Comparison of ENCODE assay signal across 10 cellular contexts in the genomic region with DNA sequence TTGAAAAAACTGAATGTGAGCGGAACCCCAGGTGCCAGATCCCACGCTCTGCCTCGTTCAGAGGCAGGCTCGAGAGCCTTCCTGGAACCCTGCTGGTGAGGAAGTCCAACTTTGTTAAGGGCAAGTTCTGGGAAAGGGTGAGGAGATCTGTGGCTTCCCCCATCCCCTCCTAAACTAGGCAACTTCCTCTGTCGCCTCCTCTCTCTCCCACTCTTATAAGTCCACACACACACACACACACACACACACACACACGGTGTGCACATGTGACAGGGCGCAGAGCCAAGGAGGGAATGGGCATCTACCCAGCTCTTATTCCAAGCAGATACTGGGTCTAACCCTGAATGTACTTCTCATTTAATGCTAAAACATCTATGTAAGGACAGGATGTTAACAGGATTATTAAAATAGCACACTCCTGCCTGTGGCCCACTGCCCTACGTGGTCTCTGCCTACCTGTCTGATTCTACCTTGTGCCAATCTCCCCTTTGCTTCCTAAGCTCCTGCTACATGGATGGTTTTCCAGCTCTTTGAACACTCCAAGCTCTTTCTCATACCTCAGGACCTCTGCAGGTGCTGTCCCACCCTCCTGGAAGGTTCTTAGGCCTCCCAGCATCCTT.
DNase-seq lines count a peak whose midpoint lies in the region; ATAC-seq and TF ChIP-seq lines count a peak whose summit lies in the region.
"Had no signal": no experiment of that assay in that cellular context is flagged by ENCODE, and none has a peak within 500 bp of the region (broad histone marks: within the 10 kb centered on the region; RNA-seq: fewer than 3 reads in every experiment).

No MANE protein-coding gene starts in this region.

- POLR2A ChIA-PET in HEK293 (lab: Yijun Ruan, JAX) (no interaction called here), OCI-LY7 (lab: Charles Lee) (interaction anchor here (0.6 to 0.7 kb wide), 2 partner anchors 17 to 121 kb away, joined by 3 to 4 read pairs; no protein-coding TSS in a partner anchor)

- DNase-seq in Ammon's horn (ENCODE audit: low spot score) (peak; percentile 49), memory B cell (ENCODE audit: low spot score in 2 of 2) (no peak), DMS53 (lab: John Stamatoyannopoulos, UW) (no peak), OCI-LY7 (ENCODE audit: low spot score) (no peak), retina (no peak)
- no peak for DNase-seq in activated naive CD8-positive, alpha-beta T cell treated with anti-CD3 and anti-CD28 coated beads, Interleukin-2, amount 50 U/mL, for 24 hours
- DNase-seq: occipital lobe had no signal

- TF ChIP-seq CTCF in HEK293 (tag by site-specific recombination; IDR thresholded peaks at IDR 0.05): no peak
- TF ChIP-seq CTCF in OCI-LY7 (conservative IDR thresholded peaks at IDR 0.05; ENCODE audit: low read length): no peak

- H3K27ac Mint-ChIP-seq in activated naive CD8-positive, alpha-beta T cell treated with anti-CD3 and anti-CD28 coated beads, Interleukin-2, amount 50 U/mL, for 24 hours: peak overlapping the region; percentile 61
- H3K27ac Mint-ChIP-seq in memory B cell: peak overlapping the region; percentile 72

- H3K36me3 ChIP-seq in HEK293 (ENCODE audit: control insufficient read depth in 2 of 2, insufficient read depth in 1 of 2, low read length in 2 of 2) (peaks cover 0 to 7% of the 10 kb centered on the region in 2 experiments; a peak in 2 of 3 replicates), OCI-LY7 (ENCODE audit: insufficient read depth, low read length) (peaks cover 73% of the 10 kb centered on the region)

- CTCF ChIA-PET in HEK293 (lab: Yijun Ruan, JAX) (interaction anchor here (0.6 to 1.1 kb wide), 3 partner anchors 9 to 618 kb away, joined by 3 to 5 read pairs (median 3); no protein-coding TSS in a partner anchor), OCI-LY7 (lab: Charles Lee; ENCODE audit: unreplicated experiment) (interaction anchor here (0.6 kb wide), 1 partner anchor 647 kb away, joined by 3 read pairs; no protein-coding TSS in a partner anchor)

- no peak overlapping the region for H2AFZ ChIP-seq in OCI-LY7 (ENCODE audit: low read length)
- H2AFZ ChIP-seq: hepatocyte had no signal

- no TSS peak for BruUV-seq in OCI-LY7 (replicated peaks; lab: Mats Ljungman, UMichigan)

- H3K27ac ChIP-seq in HEK293 (ENCODE audit: extremely low read depth, low read depth, low read length) (no peak overlapping the region), OCI-LY7 (ENCODE audit: low read depth, low read length, poor library complexity, severe bottlenecking) (no peak overlapping the region)
- H3K27ac ChIP-seq: hepatocyte had no signal

- peaks cover 57% of the 10 kb centered on the region for H3K36me3 Mint-ChIP-seq in activated naive CD8-positive, alpha-beta T cell treated with anti-CD3 and anti-CD28 coated beads, Interleukin-2, amount 50 U/mL, for 24 hours (ENCODE audit: low read depth)
- peaks cover 37% of the 10 kb centered on the region for H3K36me3 Mint-ChIP-seq in memory B cell

- no peak overlapping the region for H3K4me2 ChIP-seq in OCI-LY7 (ENCODE audit: low read length)
- H3K4me2 ChIP-seq: hepatocyte had no signal

- no peaks in the 10 kb centered on the region for H3K9me2 ChIP-seq in OCI-LY7 (ENCODE audit: insufficient read depth, low read length)

- H3K27me3 Mint-ChIP-seq in activated naive CD8-positive, alpha-beta T cell treated with anti-CD3 and anti-CD28 coated beads, Interleukin-2, amount 50 U/mL, for 24 hours: no peaks in the 10 kb centered on the region
- H3K27me3 Mint-ChIP-seq in memory B cell: no peaks in the 10 kb centered on the region

- no peaks in the 10 kb centered on the region for H4K20me1 ChIP-seq in OCI-LY7 (ENCODE audit: insufficient read depth, low read length)

- H3K9me3 Mint-ChIP-seq in activated naive CD8-positive, alpha-beta T cell treated with anti-CD3 and anti-CD28 coated beads, Interleukin-2, amount 50 U/mL, for 24 hours: no peaks in the 10 kb centered on the region
- H3K9me3 Mint-ChIP-seq in memory B cell: no peaks in the 10 kb centered on the region

- H3K4me1 ChIP-seq in HEK293 (ENCODE audit: control insufficient read depth, insufficient read depth, low read length) (no peaks in the 10 kb centered on the region), OCI-LY7 (ENCODE audit: insufficient read depth, low read length, poor library complexity, severe bottlenecking) (no peaks in the 10 kb centered on the region)

- no peaks in the 10 kb centered on the region for H3K79me2 ChIP-seq in OCI-LY7 (ENCODE audit: insufficient read depth, low read depth, low read length)
- H3K79me2 ChIP-seq: hepatocyte had no signal

- peaks cover 17% of the 10 kb centered on the region for H3K4me1 Mint-ChIP-seq in activated naive CD8-positive, alpha-beta T cell treated with anti-CD3 and anti-CD28 coated beads, Interleukin-2, amount 50 U/mL, for 24 hours
- H3K4me1 Mint-ChIP-seq in memory B cell: no peaks in the 10 kb centered on the region

- H3K9me3 ChIP-seq in HEK293 (ENCODE audit: control insufficient read depth, insufficient read depth, low read depth, low read length): no peaks in the 10 kb centered on the region
- no peaks in the 10 kb centered on the region for H3K9me3 ChIP-seq in OCI-LY7 (ENCODE audit: low read length)

- no peak overlapping the region for H3K4me3 Mint-ChIP-seq in activated naive CD8-positive, alpha-beta T cell treated with anti-CD3 and anti-CD28 coated beads, Interleukin-2, amount 50 U/mL, for 24 hours
- no peak overlapping the region for H3K4me3 Mint-ChIP-seq in memory B cell

- peak; percentile 28 for ATAC-seq in activated naive CD8-positive, alpha-beta T cell treated with anti-CD3 and anti-CD28 coated beads, Interleukin-2, amount 50 U/mL, for 24 hours
- ATAC-seq in memory B cell (ENCODE audit: low read depth): no peak
- no peak for ATAC-seq in HG02642 (IDR thresholded peaks at IDR 0.05; ENCODE audit: poor library complexity, unreplicated experiment)

- intact Hi-C loops in OCI-LY7 (cut with micrococcal nuclease; ENCODE audit: unreplicated experiment): no loop called here

- no peak overlapping the region for H3K4me3 ChIP-seq in HEK293 (ENCODE audit: low read depth, low read length)
- H3K4me3 ChIP-seq in OCI-LY7 (ENCODE audit: low read depth, low read length, poor library complexity, severe bottlenecking): no peak overlapping the region
- H3K4me3 ChIP-seq: hepatocyte had no signal

TF ChIP-seq in HEK293, 187 proteins besides CTCF, POLR2A, EP300 and RAD21 (continues in another document):
- no peak for TF ChIP-seq ZNF416 (tag by site-specific recombination; IDR thresholded peaks at IDR 0.05)
- no peak for TF ChIP-seq KLF7 (tag by site-specific recombination; IDR thresholded peaks at IDR 0.05; ENCODE audit: borderline replicate concordance)
- TF ChIP-seq ZNF48 (tag by site-specific recombination; IDR thresholded peaks at IDR 0.05): no peak
- TF ChIP-seq HOXD13 (CRISPR knock-in tag; IDR thresholded peaks at IDR 0.05; ENCODE audit: borderline replicate concordance): no peak
- TF ChIP-seq, protein P1, sequence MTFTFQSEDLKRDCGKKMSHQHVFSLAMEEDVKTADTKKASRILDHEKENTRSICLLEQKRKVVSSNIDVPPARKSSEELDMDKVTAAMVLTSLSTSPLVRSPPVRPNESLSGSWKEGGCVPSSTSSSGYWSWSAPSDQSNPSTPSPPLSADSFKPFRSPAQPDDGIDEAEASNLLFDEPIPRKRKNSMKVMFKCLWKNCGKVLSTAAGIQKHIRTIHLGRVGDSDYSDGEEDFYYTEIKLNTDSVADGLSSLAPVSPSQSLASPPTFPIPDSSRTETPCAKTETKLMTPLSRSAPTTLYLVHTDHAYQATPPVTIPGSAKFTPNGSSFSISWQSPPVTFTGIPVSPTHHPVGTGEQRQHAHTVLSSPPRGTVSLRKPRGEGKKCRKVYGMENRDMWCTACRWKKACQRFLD (tag by site-specific recombination; IDR thresholded peaks at IDR 0.05): no peak
- no peak for TF ChIP-seq SP2 (tag by site-specific recombination; IDR thresholded peaks at IDR 0.05)
- TF ChIP-seq, protein P2, sequence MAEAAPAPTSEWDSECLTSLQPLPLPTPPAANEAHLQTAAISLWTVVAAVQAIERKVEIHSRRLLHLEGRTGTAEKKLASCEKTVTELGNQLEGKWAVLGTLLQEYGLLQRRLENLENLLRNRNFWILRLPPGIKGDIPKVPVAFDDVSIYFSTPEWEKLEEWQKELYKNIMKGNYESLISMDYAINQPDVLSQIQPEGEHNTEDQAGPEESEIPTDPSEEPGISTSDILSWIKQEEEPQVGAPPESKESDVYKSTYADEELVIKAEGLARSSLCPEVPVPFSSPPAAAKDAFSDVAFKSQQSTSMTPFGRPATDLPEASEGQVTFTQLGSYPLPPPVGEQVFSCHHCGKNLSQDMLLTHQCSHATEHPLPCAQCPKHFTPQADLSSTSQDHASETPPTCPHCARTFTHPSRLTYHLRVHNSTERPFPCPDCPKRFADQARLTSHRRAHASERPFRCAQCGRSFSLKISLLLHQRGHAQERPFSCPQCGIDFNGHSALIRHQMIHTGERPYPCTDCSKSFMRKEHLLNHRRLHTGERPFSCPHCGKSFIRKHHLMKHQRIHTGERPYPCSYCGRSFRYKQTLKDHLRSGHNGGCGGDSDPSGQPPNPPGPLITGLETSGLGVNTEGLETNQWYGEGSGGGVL (tag by site-specific recombination; IDR thresholded peaks at IDR 0.05): peak; percentile 61; the same call in 1 of the 2 replicates
- TF ChIP-seq ZNF175 (tag by site-specific recombination; IDR thresholded peaks at IDR 0.05): no peak
- 0 out of 2 replicates have a peak, but pooled peaks have one; percentile 9 for TF ChIP-seq ZSCAN4 (tag by site-specific recombination; IDR thresholded peaks at IDR 0.05)
- no peak for TF ChIP-seq ZFP69B (tag by site-specific recombination; IDR thresholded peaks at IDR 0.05)
- peak; percentile 90 for TF ChIP-seq ZFHX2 (tag by site-specific recombination; conservative IDR thresholded peaks at IDR 0.05)
